In the genomic region with DNA sequence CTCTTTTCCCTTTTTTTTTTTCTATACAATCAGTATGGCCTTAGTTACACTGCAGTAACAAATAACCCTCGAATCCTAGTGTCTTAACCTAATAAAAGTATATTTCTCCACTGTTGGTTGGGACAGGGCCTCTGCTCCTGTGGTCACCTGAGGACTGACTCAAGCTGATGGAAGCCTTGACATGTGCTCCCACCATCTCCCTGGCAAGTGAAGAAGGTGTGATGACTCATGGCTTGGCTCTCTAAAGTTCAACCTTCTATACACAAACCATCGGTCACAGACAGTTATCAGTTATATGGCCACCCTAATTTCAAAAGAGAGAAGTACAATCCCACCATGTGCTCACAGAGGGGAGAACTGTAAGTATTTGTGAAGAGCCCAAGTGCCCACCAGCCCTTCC, we compare ENCODE assay signal across 22 cellular contexts.
DNase-seq lines count a peak whose midpoint lies in the region; ATAC-seq, FAIRE-seq and TF ChIP-seq lines count a peak whose summit lies in the region.
"Had no signal": no experiment of that assay in that cellular context is flagged by ENCODE, and none has a peak within 500 bp of the region (broad histone marks: within the 10 kb centered on the region; RNA-seq: fewer than 3 reads in every experiment).

No MANE protein-coding gene starts in this region.

- H3K4me3 ChIP-seq in HCT116 (replicated peaks in 1 of 2; ENCODE audit: low read depth in 1 of 2, low read length in 2 of 2) (no peak overlapping the region), choroid plexus epithelial cell (ENCODE audit: low read depth, low read length) (no peak overlapping the region), right cardiac atrium (ENCODE audit: low read length) (no peak overlapping the region)
- H3K4me3 ChIP-seq: GM23338 had no signal

- H3K9ac ChIP-seq in HCT116 (ENCODE audit: low read length) = no peak overlapping the region
- H3K9ac ChIP-seq: SK-N-SH had no signal

- WGBS in right cardiac atrium = 87% methylated on average over 2 of the region's 2 CpGs

- H3K36me3 Mint-ChIP-seq in activated CD4-positive, alpha-beta T cell treated with anti-CD3 and anti-CD28 coated beads for 36 hours (ENCODE audit: low read depth) = no peaks in the 10 kb centered on the region
- H3K36me3 Mint-ChIP-seq: CD4-positive, CD25-positive, alpha-beta regulatory T cell had no signal

- no peaks in the 10 kb centered on the region for H3K9me3 ChIP-seq in HCT116 (ENCODE audit: control insufficient read depth in 1 of 2, insufficient read depth in 1 of 2, low read depth in 1 of 2, low read length in 2 of 2)
- H3K9me3 ChIP-seq in right cardiac atrium (ENCODE audit: control insufficient read depth, low read length) = no peaks in the 10 kb centered on the region
- H3K9me3 ChIP-seq: Caco-2, SK-N-SH had no signal

- CTCF ChIA-PET in HCT116 (lab: Charles Lee) = no interaction called here
- CTCF ChIA-PET in activated CD4-positive, alpha-beta T cell treated with anti-CD3 and anti-CD28 coated beads for 36 hours (lab: Charles Lee) = interaction anchor here (0.7 kb wide), 1 partner anchor 12 kb away, joined by 3 read pairs; no protein-coding TSS in a partner anchor

- POLR2A ChIA-PET in HCT116 (lab: Charles Lee) = no interaction called here
- POLR2A ChIA-PET in activated CD4-positive, alpha-beta T cell treated with anti-CD3 and anti-CD28 coated beads for 36 hours (lab: Charles Lee) = no interaction called here

- no peaks in the 10 kb centered on the region for H3K9me3 Mint-ChIP-seq in activated CD4-positive, alpha-beta T cell treated with anti-CD3 and anti-CD28 coated beads for 36 hours (ENCODE audit: low read depth)
- H3K9me3 Mint-ChIP-seq: GM23338 had no signal

- H3K4me1 ChIP-seq in HCT116 (ENCODE audit: control insufficient read depth in 1 of 2, insufficient read depth in 2 of 2, low read length in 2 of 2) (0 out of 4 replicates have a peak, but pooled peaks cover 0 to 4% of the 10 kb centered on the region in 2 experiments), right cardiac atrium (ENCODE audit: control insufficient read depth, insufficient read depth, low read length) (no peaks in the 10 kb centered on the region)

- TF ChIP-seq CTCF in HCT116 (IDR thresholded peaks at IDR 0.05 in 2 of 3, conservative IDR thresholded peaks at IDR 0.05 in 1 of 3; ENCODE audit: borderline replicate concordance in 1 of 3, insufficient read depth in 1 of 3, low read depth in 2 of 3, low read length in 2 of 3) (no peak), choroid plexus epithelial cell (conservative IDR thresholded peaks at IDR 0.05; ENCODE audit: low read depth, low read length) (no peak)

- H3K4me3 Mint-ChIP-seq in activated CD4-positive, alpha-beta T cell treated with anti-CD3 and anti-CD28 coated beads for 36 hours = no peak overlapping the region
- H3K4me3 Mint-ChIP-seq: CD4-positive, CD25-positive, alpha-beta regulatory T cell; GM23338 had no signal

- no peak for DNase-seq in HCT116 (ENCODE audit: low read depth, low spot score)
- peak; percentile 62 for DNase-seq in RCC 7860 (ENCODE audit: low spot score)
- peak; percentile 1 for DNase-seq in choroid plexus epithelial cell (ENCODE audit: low read depth)
- DNase-seq in urothelium cell line (ENCODE audit: low spot score) = peak; percentile 47
- no peak for DNase-seq in activated CD4-positive, alpha-beta T cell treated with anti-CD3 and anti-CD28 coated beads for 36 hours
- no peak for DNase-seq in right cardiac atrium
- DNase-seq in dedifferentiated amniotic fluid mesenchymal stem cell (ENCODE audit: extremely low spot score) = no peak
- DNase-seq: Caco-2; CD4-positive, CD25-positive, alpha-beta regulatory T cell; DMS79; GDM1; KBM-7; NCI-H1092 treated with DMSO at 0.1 percent for 48 hours; NCI-H2081 treated with DMSO at 0.1 percent for 48 hours; NCI-H510A treated with DMSO at 0.1 percent for 48 hours; NCI-H82; SHP77; SK-N-SH had no signal

- H3K36me3 ChIP-seq in HCT116 (ENCODE audit: control insufficient read depth in 1 of 2, insufficient read depth in 2 of 2, low read length in 2 of 2) = no peaks in the 10 kb centered on the region

- TF ChIP-seq POLR2A in HCT116 (IDR thresholded peaks at IDR 0.05; ENCODE audit: borderline replicate concordance, extremely low read depth, insufficient read depth, insufficient read length) = no peak

- H2AFZ ChIP-seq in HCT116 (ENCODE audit: low read depth, low read length, poor library complexity, severe bottlenecking) = no peak overlapping the region
- H2AFZ ChIP-seq: GM23338 had no signal

- no peak overlapping the region for H3K27ac Mint-ChIP-seq in activated CD4-positive, alpha-beta T cell treated with anti-CD3 and anti-CD28 coated beads for 36 hours
- H3K27ac Mint-ChIP-seq: CD4-positive, CD25-positive, alpha-beta regulatory T cell; GM23338 had no signal

- 0 out of 2 replicates have a peak, but pooled peaks cover 13% of the 10 kb centered on the region for H3K27me3 ChIP-seq in HCT116 (ENCODE audit: insufficient read depth, low read length)
- H3K27me3 ChIP-seq in right cardiac atrium (ENCODE audit: control insufficient read depth, insufficient read depth) = no peaks in the 10 kb centered on the region

- H3K9me2 ChIP-seq in HCT116 (ENCODE audit: insufficient read depth) = no peaks in the 10 kb centered on the region
- H3K9me2 ChIP-seq: SK-N-SH had no signal

- ATAC-seq in HCT116 (0 out of 2 replicates have a peak, but pooled peaks have one; percentile 46), right cardiac atrium (no peak)
- no peak for ATAC-seq in activated CD4-positive, alpha-beta T cell treated with anti-CD3 and anti-CD28 coated beads for 36 hours
- ATAC-seq: GM23338, Panc1 had no signal

- no peak overlapping the region for H3K4me2 ChIP-seq in HCT116 (ENCODE audit: low read length)
- H3K4me2 ChIP-seq: GM23338, SK-N-SH had no signal

- RAD21 ChIA-PET in HCT116 (lab: Charles Lee; ENCODE audit: low non-redundant PET in 1 of 2, low total read pairs in 2 of 2, uncharacterized antibody in 2 of 2, unreplicated experiment in 2 of 2) = no interaction called here

- peak; percentile 85 for FAIRE-seq in RCC 7860 (lab: Jason Lieb, UNC)
- FAIRE-seq in urothelium cell line (lab: Jason Lieb, UNC) = peak; percentile 42
- FAIRE-seq: GM12891, GM18507 had no signal

- H3K27me3 Mint-ChIP-seq in activated CD4-positive, alpha-beta T cell treated with anti-CD3 and anti-CD28 coated beads for 36 hours = peaks cover 7% of the 10 kb centered on the region

- intact Hi-C loops in HCT116 (cut with micrococcal nuclease) (no loop called here), right cardiac atrium (cut with DNase I) (no loop called here)
- intact Hi-C loops in activated CD4-positive, alpha-beta T cell treated with anti-CD3 and anti-CD28 coated beads for 36 hours (cut with DNase I, micrococcal nuclease) = no loop called here

- H3K27ac ChIP-seq in HCT116 (ENCODE audit: low read depth, low read length) (no peak overlapping the region), right cardiac atrium (ENCODE audit: low read length) (no peak overlapping the region)

- H3K79me2 ChIP-seq in HCT116 (ENCODE audit: insufficient read depth, low read length) = no peaks in the 10 kb centered on the region

- no peak for TF ChIP-seq RAD21 in HCT116 (IDR thresholded peaks at IDR 0.05; ENCODE audit: low read depth)

- no peaks in the 10 kb centered on the region for H3K4me1 Mint-ChIP-seq in activated CD4-positive, alpha-beta T cell treated with anti-CD3 and anti-CD28 coated beads for 36 hours
- H3K4me1 Mint-ChIP-seq: CD4-positive, CD25-positive, alpha-beta regulatory T cell; GM23338 had no signal

- no TSS peak for BruUV-seq in HCT116 (replicated peaks; lab: Mats Ljungman, UMichigan)

- H4K20me1 ChIP-seq in HCT116 (ENCODE audit: insufficient read depth) = no peaks in the 10 kb centered on the region; the same call in 1 of the 2 replicates

TF ChIP-seq in HCT116, 20 proteins besides CTCF, POLR2A, EP300 and RAD21:
- TF ChIP-seq, protein P1, sequence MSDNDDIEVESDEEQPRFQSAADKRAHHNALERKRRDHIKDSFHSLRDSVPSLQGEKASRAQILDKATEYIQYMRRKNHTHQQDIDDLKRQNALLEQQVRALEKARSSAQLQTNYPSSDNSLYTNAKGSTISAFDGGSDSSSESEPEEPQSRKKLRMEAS (IDR thresholded peaks at IDR 0.05) = peak; percentile 50
- no peak for TF ChIP-seq CBX3 (IDR thresholded peaks at IDR 0.05; ENCODE audit: low read depth)
- no peak for TF ChIP-seq TCF7L2 (IDR thresholded peaks at IDR 0.05; ENCODE audit: borderline replicate concordance, extremely low read depth, insufficient read depth, insufficient read length)
- TF ChIP-seq, protein P2, sequence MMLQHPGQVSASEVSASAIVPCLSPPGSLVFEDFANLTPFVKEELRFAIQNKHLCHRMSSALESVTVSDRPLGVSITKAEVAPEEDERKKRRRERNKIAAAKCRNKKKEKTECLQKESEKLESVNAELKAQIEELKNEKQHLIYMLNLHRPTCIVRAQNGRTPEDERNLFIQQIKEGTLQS (IDR thresholded peaks at IDR 0.05) = no peak
- TF ChIP-seq SRF (IDR thresholded peaks at IDR 0.05; ENCODE audit: low read depth) = no peak

Comparison
In these comparisons a context has a peak if more than half of its experiments do, and no peak if none do; other contexts are left out.
1. DNase-seq: peak in RCC 7860 (single experiment), choroid plexus epithelial cell (single experiment) and urothelium cell line (single experiment); none in HCT116 (single experiment), activated CD4-positive, alpha-beta T cell treated with anti-CD3 and anti-CD28 coated beads for 36 hours (single experiment), right cardiac atrium (0 of 3) and dedifferentiated amniotic fluid mesenchymal stem cell (single experiment).